ENCODE assay signal across 13 cellular contexts in the genomic region with DNA sequence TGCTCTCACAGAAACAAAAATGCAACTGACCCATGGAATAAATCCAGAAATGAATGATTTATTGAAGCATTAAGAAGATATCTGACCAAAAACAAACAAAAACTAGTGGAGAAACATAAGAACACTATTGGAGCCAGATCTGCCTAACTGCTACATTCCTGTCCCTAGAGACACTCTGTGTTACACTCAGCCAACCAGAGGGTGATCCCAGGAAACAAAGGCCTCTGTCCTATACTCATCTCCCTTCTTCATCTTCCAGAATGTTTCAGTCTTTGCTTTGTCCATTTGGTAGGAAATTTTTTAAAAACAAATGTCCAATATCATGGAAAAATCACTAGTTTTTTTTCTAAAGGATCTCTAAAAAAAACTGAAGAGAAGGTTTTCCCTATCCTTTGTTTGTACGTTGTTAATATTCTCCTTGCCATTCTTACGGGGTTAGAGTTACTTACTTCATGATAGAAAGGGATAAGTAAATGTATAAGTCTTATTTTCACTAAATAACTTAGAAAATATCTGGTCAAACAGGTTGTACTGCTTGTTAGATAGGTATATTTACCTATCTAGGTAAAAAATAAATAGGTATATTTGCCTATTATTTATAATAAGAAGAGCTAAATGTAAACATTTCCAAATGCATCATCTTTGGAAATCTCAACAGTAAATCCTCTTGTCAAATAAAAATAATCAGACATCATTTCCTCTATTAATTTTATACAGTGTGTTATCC.
"Had no signal": no experiment of that assay in that cellular context is flagged by ENCODE, and none has a peak within 500 bp of the region (broad histone marks: within the 10 kb centered on the region; RNA-seq: fewer than 3 reads in every experiment).

No MANE protein-coding gene starts in this region.

- H3K36me3 ChIP-seq: lower lobe of right lung, upper lobe of right lung had no signal

- H3K9me3 ChIP-seq: body of pancreas, lower lobe of right lung, thoracic aorta, upper lobe of right lung had no signal

- H3K27ac ChIP-seq: body of pancreas, foreskin keratinocyte, lower lobe of right lung, thoracic aorta had no signal

- H3K4me3 ChIP-seq: body of pancreas, upper lobe of right lung had no signal

- H3K4me1 ChIP-seq: body of pancreas, lower lobe of right lung, upper lobe of right lung had no signal

- H3K27me3 ChIP-seq: body of pancreas, foreskin keratinocyte, upper lobe of right lung had no signal

- DNase-seq: activated CD8-positive, alpha-beta memory T cell treated with anti-CD3 and anti-CD28 coated beads, Interleukin-2, amount 50 U/mL, for 48 hours; activated naive CD8-positive, alpha-beta T cell treated with anti-CD3 and anti-CD28 coated beads for 36 hours; body of pancreas; cortex of kidney; effector CD4-positive, alpha-beta T cell; foreskin keratinocyte; left cardiac atrium; lower lobe of right lung; nephron progenitor cell; stimulated activated CD4-positive, alpha-beta T cell treated with anti-CD3 and anti-CD28 coated beads, Interleukin-12 subunit alpha, Interleukin-12 subunit beta, amount 100 ng/mL, for 4 hours; stimulated activated CD4-positive, alpha-beta T cell treated with anti-CD3 and anti-CD28 coated beads, Interleukin-2, amount 100 ng/mL, for 24 hours; upper lobe of right lung had no signal
